In the genomic region with DNA sequence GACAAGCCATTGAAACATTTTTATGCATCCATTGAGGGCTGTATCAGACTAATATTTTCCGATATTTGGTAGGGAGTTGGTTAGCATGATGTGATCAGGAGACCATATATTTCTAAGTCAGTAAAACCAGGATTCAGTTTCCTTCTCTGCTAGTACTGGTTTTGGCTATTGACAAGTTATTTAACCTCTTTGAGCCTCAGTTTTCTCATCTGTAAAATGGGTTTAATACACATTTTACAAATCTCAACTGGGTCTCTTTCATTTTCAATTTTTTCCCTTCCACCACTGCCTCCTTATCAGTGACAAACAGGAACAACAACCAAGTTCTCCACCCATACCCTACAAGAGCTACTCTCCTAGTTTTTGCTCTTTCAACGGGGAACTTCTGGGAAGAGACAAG, we compare ENCODE assay signal across 1 cellular context.
A peak's percentile ranks its signal among the peaks of the same experiment; 100 is the strongest.
TF ChIP-seq lines count a peak whose summit lies in the region.

No MANE protein-coding gene starts in this region.

TF ChIP-seq in H1, 55 proteins besides CTCF, POLR2A, EP300 and RAD21:
- TF ChIP-seq POLR2AphosphoS5 (IDR thresholded peaks at IDR 0.05; ENCODE audit: low read depth, low read length) (no peak), SP2 (IDR thresholded peaks at IDR 0.05; ENCODE audit: low read length) (no peak), ASH2L (IDR thresholded peaks at IDR 0.05; ENCODE audit: low read length) (no peak), NANOG (IDR thresholded peaks at IDR 0.05; ENCODE audit: insufficient read depth, low read depth, low read length, poor library complexity, severe bottlenecking) (no peak), SP4 (IDR thresholded peaks at IDR 0.05; ENCODE audit: low read length) (no peak), JUN (IDR thresholded peaks at IDR 0.05; ENCODE audit: low read depth, low read length) (no peak), KDM1A (IDR thresholded peaks at IDR 0.05; ENCODE audit: borderline replicate concordance, low read length) (0 out of 2 replicates have a peak, but pooled peaks have one; percentile 32)
